In genomic region chr2:84865181-84865783, GRCh38 we compare ENCODE assay signal across 8 cellular contexts. TPM values are rescaled to one million over a fixed set of nuclear protein-coding genes. Genes with fewer than 3 reads are reported as not detected.
DNase-seq lines count a peak whose midpoint lies in the region; FAIRE-seq and TF ChIP-seq lines count a peak whose summit lies in the region.

No MANE protein-coding gene starts in this region.

- H3K4me3 ChIP-seq in MM.1S (ENCODE audit: low read length) (no peak overlapping the region), HAP-1 (no peak overlapping the region)

- H3K9me3 ChIP-seq in MM.1S (replicated peaks; ENCODE audit: insufficient read depth, low read length) (no peaks in the 10 kb centered on the region), HAP-1 (no peaks in the 10 kb centered on the region; the same call in 1 of the 2 replicates)

- no peak overlapping the region for H2AFZ ChIP-seq in MM.1S (ENCODE audit: low read length)

- no peaks in the 10 kb centered on the region for H3K79me2 ChIP-seq in MM.1S (ENCODE audit: low read length)

- H3K4me2 ChIP-seq in MM.1S (ENCODE audit: low read depth, low read length): no peak overlapping the region

- H3F3A ChIP-seq in MM.1S (ENCODE audit: insufficient read depth, low read length): no peaks in the 10 kb centered on the region

- H3K27ac ChIP-seq in MM.1S (ENCODE audit: low read length): no peak overlapping the region

- H3K9ac ChIP-seq in MM.1S (ENCODE audit: low read length): no peak overlapping the region

- H4K20me1 ChIP-seq in MM.1S (ENCODE audit: insufficient read depth, low read length): no peaks in the 10 kb centered on the region

- H3K4me1 ChIP-seq in MM.1S (ENCODE audit: low read length) (peaks cover 5% of the 10 kb centered on the region; the same call in 1 of the 2 replicates), HAP-1 (no peaks in the 10 kb centered on the region)

- in situ Hi-C loops in T47D (cut with HindIII; ENCODE audit: low pct_unique_long_range_greater_than_20kb, low sequenced_read_pairs) (no loop called here), HAP-1 (cut with MboI; ENCODE audit: low sequenced_read_pairs) (no loop called here)

- H3K9me2 ChIP-seq in MM.1S (replicated peaks; ENCODE audit: insufficient read depth, low read length): no peaks in the 10 kb centered on the region

- FAIRE-seq in GM19239 (lab: Jason Lieb, UNC): peak; percentile 88

- H3K27me3 ChIP-seq in MM.1S (replicated peaks; ENCODE audit: insufficient read depth, low read length): no peaks in the 10 kb centered on the region
- peaks cover 3% of the 10 kb centered on the region; the same call in 1 of the 2 replicates for H3K27me3 ChIP-seq in HAP-1 (ENCODE audit: low read depth)

- DNase-seq in NCI-H1105 treated with DMSO at 0.1 percent for 48 hours (lab: John Stamatoyannopoulos, UW): peak; percentile 13
- DNase-seq in NCI-H1105 (lab: John Stamatoyannopoulos, UW): no peak
- no peak for DNase-seq in GM19239 (ENCODE audit: insufficient read length, low spot score)
- peak; percentile 77 for DNase-seq in MM.1S
- DNase-seq in T47D (ENCODE audit: low read depth in 1 of 2, low spot score in 1 of 2): peak; percentile 20 to 45
- DNase-seq in renal cortical epithelial cell (ENCODE audit: low read depth): peak; percentile 29
- no peak for DNase-seq in HAP-1 (ENCODE audit: low spot score in 2 of 2)
- DNase-seq in NCI-H146 (lab: John Stamatoyannopoulos, UW): no peak

- H3K36me3 ChIP-seq in MM.1S (replicated peaks; ENCODE audit: insufficient read depth, low read length) (no peaks in the 10 kb centered on the region), HAP-1 (replicated peaks) (no peaks in the 10 kb centered on the region)

- TF ChIP-seq CTCF in MM.1S (IDR thresholded peaks at IDR 0.05; ENCODE audit: low read length): peak; percentile 65

RNA-seq across cellular contexts. Expression of gene TRABD2A, which starts 15.6 kb away (rescaled TPM):
- total RNA-seq in renal cortical epithelial cell: 1.1 and 3.1 TPM in 2 replicates

RNA-seq across cellular contexts. Expression of gene TMSB10, which starts 40.2 kb away (rescaled TPM):
- 4,859 and 12,113 TPM in 2 replicates for total RNA-seq in renal cortical epithelial cell

Comparison
In these comparisons a context has a peak if more than half of its experiments do, and no peak if none do; other contexts are left out.
1. DNase-seq: peak in NCI-H1105 treated with DMSO at 0.1 percent for 48 hours (single experiment), MM.1S (single experiment), T47D (2 of 2) and renal cortical epithelial cell (single experiment); none in NCI-H1105 (single experiment), GM19239 (single experiment), HAP-1 (0 of 2) and NCI-H146 (single experiment).